ENCODE assay signal across 9 cellular contexts in genomic region chr5:168528521-168529360, GRCh38. TPM values are rescaled to one million over a fixed set of nuclear protein-coding genes. Genes with fewer than 3 reads are reported as not detected.
A peak's percentile ranks its signal among the peaks of the same experiment; 100 is the strongest.
DNase-seq lines count a peak whose midpoint lies in the region; ATAC-seq, FAIRE-seq and TF ChIP-seq lines count a peak whose summit lies in the region.
"Had no signal": no experiment of that assay in that cellular context is flagged by ENCODE, and none has a peak within 500 bp of the region (broad histone marks: within the 10 kb centered on the region; RNA-seq: fewer than 3 reads in every experiment).

Gene FBLL1 (plus strand): TSS chr5:168529305. CDS start chr5:168529505, 200 bp downstream.

- H3K4me1 ChIP-seq in foreskin keratinocyte (no peaks in the 10 kb centered on the region), prostate gland (replicated peaks) (no peaks in the 10 kb centered on the region)

- no peak within 1 kb of the TSS for H3K27ac Mint-ChIP-seq in CD14-positive monocyte

- peaks cover 40 to 53% (median 50%) of the 10 kb centered on the region in 3 donors for H3K27me3 Mint-ChIP-seq in CD14-positive monocyte (ENCODE audit: low read depth in 3 of 3)
- H3K27me3 Mint-ChIP-seq in activated T-cell treated with anti-CD3 and anti-CD28 coated beads, Interleukin-2, amount 50 U/mL, for 4 hours (ENCODE audit: low read depth) = peaks cover 47% of the 10 kb centered on the region

- H3K27me3 ChIP-seq in foreskin keratinocyte = peaks cover 56% of the 10 kb centered on the region
- no peaks in the 10 kb centered on the region for H3K27me3 ChIP-seq in prostate gland (replicated peaks; ENCODE audit: insufficient read depth)

- FAIRE-seq in H54 (lab: Jason Lieb, UNC) = no peak
- FAIRE-seq: islet of Langerhans had no signal

- 13% methylated on average over 32 of the region's 36 CpGs for WGBS in prostate gland

- DNase-seq in CD14-positive monocyte (ENCODE audit: low spot score) (no peak), M059J (ENCODE audit: low read depth) (peak; percentile 7), foreskin keratinocyte (no peak), prostate gland (ENCODE audit: low spot score) (no peak), H54 (ENCODE audit: insufficient read length, low spot score) (no peak)
- no peak for DNase-seq in activated T-cell treated with anti-CD3 and anti-CD28 coated beads, Interleukin-2, amount 50 U/mL, for 4 hours

- intact Hi-C loops in CD14-positive monocyte (cut with micrococcal nuclease) = no loop called here
- intact Hi-C loops in prostate gland (cut with DNase I) = no loop called here

- peak; percentile 43 to 65 for ATAC-seq in activated T-cell treated with anti-CD3 and anti-CD28 coated beads, Interleukin-2, amount 50 U/mL, for 4 hours
- ATAC-seq in foreskin keratinocyte (peak; percentile 32), HG03378 (IDR thresholded peaks at IDR 0.05; ENCODE audit: unreplicated experiment) (no peak), GM18868 (IDR thresholded peaks at IDR 0.05; ENCODE audit: unreplicated experiment) (no peak)

- H3K27ac ChIP-seq in foreskin keratinocyte = no peak within 1 kb of the TSS
- no peak within 1 kb of the TSS for H3K27ac ChIP-seq in prostate gland

- peaks cover 10% of the 10 kb centered on the region for H3K4me1 Mint-ChIP-seq in CD14-positive monocyte
- peaks cover 10% of the 10 kb centered on the region for H3K4me1 Mint-ChIP-seq in activated T-cell treated with anti-CD3 and anti-CD28 coated beads, Interleukin-2, amount 50 U/mL, for 4 hours (ENCODE audit: low read depth)

- H3K9me3 Mint-ChIP-seq in CD14-positive monocyte = peaks cover 7 to 20% (median 16%) of the 10 kb centered on the region in 7 donors
- H3K9me3 Mint-ChIP-seq in activated T-cell treated with anti-CD3 and anti-CD28 coated beads, Interleukin-2, amount 50 U/mL, for 4 hours = no peaks in the 10 kb centered on the region

- peak within 1 kb of the TSS; percentile 27 to 84 for H3K4me3 Mint-ChIP-seq in CD14-positive monocyte
- peak within 1 kb of the TSS; percentile 68 for H3K4me3 Mint-ChIP-seq in activated T-cell treated with anti-CD3 and anti-CD28 coated beads, Interleukin-2, amount 50 U/mL, for 4 hours

- peaks cover 0 to 22% of the 10 kb centered on the region in 2 donors for H3K36me3 Mint-ChIP-seq in CD14-positive monocyte
- no peaks in the 10 kb centered on the region for H3K36me3 Mint-ChIP-seq in activated T-cell treated with anti-CD3 and anti-CD28 coated beads, Interleukin-2, amount 50 U/mL, for 4 hours (ENCODE audit: insufficient read depth)

- no peaks in the 10 kb centered on the region for H3K9me3 ChIP-seq in prostate gland

- TF ChIP-seq CTCF in CD14-positive monocyte (IDR thresholded peaks at IDR 0.05) (no peak), foreskin keratinocyte (conservative IDR thresholded peaks at IDR 0.05) (no peak), prostate gland (IDR thresholded peaks at IDR 0.05) (no peak)

- no peaks in the 10 kb centered on the region for H3K36me3 ChIP-seq in prostate gland

- TF ChIP-seq POLR2A in prostate gland (IDR thresholded peaks at IDR 0.05) = no peak
- no peak for TF ChIP-seq POLR2A in H54 (IDR thresholded peaks at IDR 0.05; ENCODE audit: low read depth, low read length)

- H3K4me3 ChIP-seq in prostate gland = peak within 1 kb of the TSS; percentile 29 to 33

RNA-seq across cellular contexts. Expression of gene FBLL1, which starts in this region (rescaled TPM):
- not detected for polyA plus RNA-seq in CD14-positive monocyte
- total RNA-seq in M059J (2014; rRNA removed; shearing (Covaris generic)) = 0.66 and 0.81 TPM in 2 replicates
- under 1 TPM in 1 of 3 donors, not detected in 2; 0.15 TPM for total RNA-seq in activated T-cell treated with anti-CD3 and anti-CD28 coated beads, Interleukin-2, amount 50 U/mL, for 4 hours
- not detected in 2 replicates for total RNA-seq in foreskin keratinocyte
- polyA plus RNA-seq in foreskin keratinocyte = 0.07 TPM in 1 of 2 replicates, not detected in the other
- total RNA-seq in prostate gland = 1 to 10 TPM; 1.3 to 4.0 TPM

Comparison
In these comparisons a context has a peak if more than half of its experiments do, and no peak if none do; other contexts are left out.
1. Peak in DNase-seq in M059J; RNA of the gene not detected or under 1 TPM.
2. Peak in ATAC-seq in activated T-cell treated with anti-CD3 and anti-CD28 coated beads, Interleukin-2, amount 50 U/mL, for 4 hours; RNA of the gene not detected or under 1 TPM.
3. Peak in ATAC-seq in foreskin keratinocyte; RNA of the gene not detected or under 1 TPM.